In the genomic region with DNA sequence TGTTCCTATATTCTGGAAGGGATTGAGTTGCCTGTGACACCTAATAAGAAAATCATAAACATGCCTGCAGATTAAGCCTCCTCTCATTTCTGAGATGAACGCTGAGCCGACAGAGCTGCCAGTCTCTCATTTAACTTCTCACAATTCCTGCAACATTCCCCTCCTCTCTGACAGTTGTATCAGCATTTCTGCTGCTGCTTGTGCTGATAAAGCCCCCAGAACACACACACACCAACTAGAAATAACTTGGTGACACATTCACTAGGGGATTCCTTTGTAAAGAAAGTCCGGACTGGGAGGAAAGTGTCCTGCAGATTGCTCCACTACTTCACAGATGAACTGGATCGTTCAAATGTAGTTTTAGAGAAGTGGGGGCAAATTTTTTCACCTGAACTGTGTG, we compare ENCODE assay signal across 29 cellular contexts.
DNase-seq lines count a peak whose midpoint lies in the region; ATAC-seq and TF ChIP-seq lines count a peak whose summit lies in the region.
"Had no signal": no experiment of that assay in that cellular context is flagged by ENCODE, and none has a peak within 500 bp of the region (broad histone marks: within the 10 kb centered on the region; RNA-seq: fewer than 3 reads in every experiment).

No MANE protein-coding gene starts in this region.

- ATAC-seq in HG03135 (IDR thresholded peaks at IDR 0.05; ENCODE audit: unreplicated experiment): no peak
- no peak for ATAC-seq in GM21360 (IDR thresholded peaks at IDR 0.05; ENCODE audit: unreplicated experiment)
- ATAC-seq: CD8-positive, alpha-beta T cell; HepG2; Right ventricle myocardium inferior; SK-N-SH treated with all-trans-retinoic acid at 6 μM for 48 hours had no signal

- H3F3A ChIP-seq in smooth muscle cell (ENCODE audit: low read depth): no peaks in the 10 kb centered on the region

- H3K79me2 ChIP-seq in hepatocyte: no peaks in the 10 kb centered on the region
- no peaks in the 10 kb centered on the region for H3K79me2 ChIP-seq in smooth muscle cell (ENCODE audit: low read depth)

- no peak overlapping the region for H3K4me3 Mint-ChIP-seq in nephron
- no peak overlapping the region for H3K4me3 Mint-ChIP-seq in Caco-2 (ENCODE audit: unreplicated experiment)
- H3K4me3 Mint-ChIP-seq: B cell; CD8-positive, alpha-beta T cell had no signal

- peak overlapping the region; percentile 17 to 51 (median 24) for H3K27ac Mint-ChIP-seq in nephron
- H3K27ac Mint-ChIP-seq in Caco-2 (ENCODE audit: unreplicated experiment): no peak overlapping the region
- H3K27ac Mint-ChIP-seq: B cell; CD8-positive, alpha-beta T cell had no signal

- no peaks in the 10 kb centered on the region for H3K9me2 ChIP-seq in hepatocyte (replicated peaks; ENCODE audit: insufficient read depth)

- no peaks in the 10 kb centered on the region for H3K27me3 ChIP-seq in hepatocyte
- no peaks in the 10 kb centered on the region for H3K27me3 ChIP-seq in smooth muscle cell (ENCODE audit: low read depth)
- peaks cover 1% of the 10 kb centered on the region; the same call in 1 of the 2 replicates for H3K27me3 ChIP-seq in Caco-2 (replicated peaks; ENCODE audit: control insufficient read depth, insufficient read depth, low read length)
- H3K27me3 ChIP-seq: SJCRH30 had no signal

- H2AFZ ChIP-seq in hepatocyte (no peak overlapping the region), smooth muscle cell (ENCODE audit: low read depth) (peak overlapping the region; percentile 89)
- H2AFZ ChIP-seq: PC-9 had no signal

- no peaks in the 10 kb centered on the region for H3K9me3 ChIP-seq in hepatocyte (ENCODE audit: low read depth)
- no peaks in the 10 kb centered on the region for H3K9me3 ChIP-seq in smooth muscle cell (replicated peaks; ENCODE audit: low read depth)
- H3K9me3 ChIP-seq in Caco-2: no peaks in the 10 kb centered on the region
- H3K9me3 ChIP-seq: SJCRH30 had no signal

- no TSS peak for BruUV-seq in Caco-2 (replicated peaks; lab: Mats Ljungman, UMichigan)

- TF ChIP-seq CTCF in hepatocyte (IDR thresholded peaks at IDR 0.05; ENCODE audit: poor library complexity) (no peak), nephron (IDR thresholded peaks at IDR 0.05; ENCODE audit: unreplicated experiment in 3 of 3) (no peak), smooth muscle cell (IDR thresholded peaks at IDR 0.05; ENCODE audit: borderline replicate concordance, insufficient read depth, poor library complexity, severe bottlenecking) (no peak), Caco-2 (IDR thresholded peaks at IDR 0.05; ENCODE audit: insufficient read depth in 1 of 2, low read depth in 1 of 2, low read length in 1 of 2, severe bottlenecking in 1 of 2, unreplicated experiment in 1 of 2) (no peak)

- H4K20me1 ChIP-seq in hepatocyte (ENCODE audit: insufficient read depth, poor library complexity, severe bottlenecking) (no peaks in the 10 kb centered on the region), smooth muscle cell (ENCODE audit: low read depth) (no peaks in the 10 kb centered on the region)

- intact Hi-C loops in Caco-2 (cut with micrococcal nuclease; ENCODE audit: unreplicated experiment): loop anchor here (5.0 kb wide), 1 partner anchor 214 kb away; no protein-coding TSS in a partner anchor

- no peak overlapping the region for H3K27ac ChIP-seq in hepatocyte
- H3K27ac ChIP-seq in smooth muscle cell (ENCODE audit: low read depth): no peak overlapping the region
- H3K27ac ChIP-seq: 22Rv1, C4-2B, PC-9, SJCRH30 had no signal

- H3K4me3 ChIP-seq in hepatocyte: no peak overlapping the region
- H3K4me3 ChIP-seq in smooth muscle cell: no peak overlapping the region
- H3K4me3 ChIP-seq in Caco-2 (ENCODE audit: low read depth, low read length): no peak overlapping the region
- H3K4me3 ChIP-seq: PC-9, SJCRH30 had no signal

- WGBS in hepatocyte (ENCODE audit: low lambda C conversion rate, missing lambda C conversion rate): 11% methylated on average over 4 of the region's 4 CpGs
- WGBS in smooth muscle cell (ENCODE audit: low lambda C conversion rate): 9% methylated on average over 4 of the region's 4 CpGs

- no peak overlapping the region for H3K9ac ChIP-seq in smooth muscle cell (ENCODE audit: low read depth)

- H3K9me3 Mint-ChIP-seq in nephron: no peaks in the 10 kb centered on the region
- H3K9me3 Mint-ChIP-seq in Caco-2 (ENCODE audit: unreplicated experiment): no peaks in the 10 kb centered on the region
- H3K9me3 Mint-ChIP-seq: CD8-positive, alpha-beta T cell had no signal

- H3K4me1 ChIP-seq in hepatocyte (ENCODE audit: insufficient read depth): no peaks in the 10 kb centered on the region
- no peaks in the 10 kb centered on the region for H3K4me1 ChIP-seq in smooth muscle cell (ENCODE audit: low read depth)
- H3K4me1 ChIP-seq in Caco-2: no peaks in the 10 kb centered on the region
- H3K4me1 ChIP-seq: SJCRH30 had no signal

- POLR2A ChIA-PET in Caco-2 (lab: Charles Lee): no interaction called here

- H3K36me3 ChIP-seq in hepatocyte (replicated peaks; ENCODE audit: insufficient read depth, low read depth) (no peaks in the 10 kb centered on the region), smooth muscle cell (ENCODE audit: low read depth) (no peaks in the 10 kb centered on the region), Caco-2 (ENCODE audit: control insufficient read depth, insufficient read depth, low read length) (no peaks in the 10 kb centered on the region)
- H3K36me3 ChIP-seq: SJCRH30 had no signal

- H3K36me3 Mint-ChIP-seq in nephron (ENCODE audit: low read depth): no peaks in the 10 kb centered on the region
- no peaks in the 10 kb centered on the region for H3K36me3 Mint-ChIP-seq in Caco-2 (ENCODE audit: insufficient read depth, unreplicated experiment)
- H3K36me3 Mint-ChIP-seq: CD8-positive, alpha-beta T cell had no signal

- H3K27me3 Mint-ChIP-seq in nephron (ENCODE audit: low read depth): no peaks in the 10 kb centered on the region
- peaks cover 3% of the 10 kb centered on the region for H3K27me3 Mint-ChIP-seq in Caco-2 (ENCODE audit: insufficient read depth, unreplicated experiment)
- H3K27me3 Mint-ChIP-seq: B cell had no signal

- CTCF ChIA-PET in Caco-2 (lab: Charles Lee): no interaction called here

- H3K4me2 ChIP-seq in hepatocyte (peak overlapping the region; percentile 54), smooth muscle cell (peak overlapping the region; percentile 66)
- H3K4me2 ChIP-seq: PC-9 had no signal

- H3K4me1 Mint-ChIP-seq in nephron: peaks cover 11% of the 10 kb centered on the region
- H3K4me1 Mint-ChIP-seq in Caco-2 (ENCODE audit: low read depth, unreplicated experiment): no peaks in the 10 kb centered on the region
- H3K4me1 Mint-ChIP-seq: B cell had no signal

- DNase-seq in NCI-H524 (lab: John Stamatoyannopoulos, UW) (peak; percentile 14 to 32), NCI-H524 treated with DMSO at 0.1 percent for 48 hours (lab: John Stamatoyannopoulos, UW) (no peak), hepatocyte (ENCODE audit: low spot score) (no peak), smooth muscle cell (lab: John Stamatoyannopoulos, UW; ENCODE audit: unreplicated experiment) (no peak), Caco-2 (no peak)
- DNase-seq: CD8-positive, alpha-beta T cell; DMS79 treated with DMSO at 0.1 percent for 48 hours; GOT3; HCEC 1CT; Karpas-422; NCI-H1092 treated with DMSO at 0.1 percent for 48 hours; NCI-H1436; NCI-H187; NCI-H2081 treated with DMSO at 0.1 percent for 48 hours; NCI-H2171; NCI-H226; NCI-H510A; NCI-H774; PC-9; SJCRH30 had no signal

Comparison
In these comparisons a context has a peak if more than half of its experiments do, and no peak if none do; other contexts are left out.
1. DNase-seq: peak in NCI-H524 (2 of 2); none in NCI-H524 treated with DMSO at 0.1 percent for 48 hours (single experiment), hepatocyte (single experiment), smooth muscle cell (single experiment) and Caco-2 (0 of 2).